Comparison of ENCODE assay signal across 20 cellular contexts in genomic region chr20:32036716-32037355, GRCh38. TPM values are rescaled to one million over a fixed set of nuclear protein-coding genes. Genes with fewer than 3 reads are reported as not detected.
DNase-seq lines count a peak whose midpoint lies in the region; TF ChIP-seq lines count a peak whose summit lies in the region.
"Had no signal": no experiment of that assay in that cellular context is flagged by ENCODE, and none has a peak within 500 bp of the region (broad histone marks: within the 10 kb centered on the region; RNA-seq: fewer than 3 reads in every experiment).

No MANE protein-coding gene starts in this region.

- DNase-seq in AG10803 (ENCODE audit: low read depth): peak; percentile 60
- DNase-seq in GF-D8 (lab: John Stamatoyannopoulos, UW): peak; percentile 34
- DNase-seq in NOMO-1 treated with dmso at 0.1 percent for 144 hours (lab: John Stamatoyannopoulos, UW; ENCODE audit: unreplicated experiment): peak; percentile 11
- DNase-seq in choroid plexus epithelial cell (ENCODE audit: low read depth): peak; percentile 34
- DNase-seq in DMS 273 treated with DMSO at 0.1 percent for 48 hours (lab: John Stamatoyannopoulos, UW): no peak
- no peak for DNase-seq in RKO (ENCODE audit: low spot score)
- DNase-seq in posterior vena cava (ENCODE audit: low spot score): no peak
- DNase-seq in COR-L47 (lab: John Stamatoyannopoulos, UW): no peak
- DNase-seq: activated CD8-positive, alpha-beta T cell treated with anti-CD3 and anti-CD28 coated beads for 36 hours; activated gamma-delta T cell; brain microvascular endothelial cell; effector CD8-positive, alpha-beta T cell; gastrocnemius medialis; natural killer cell; NCI-H1105; retina; stimulated activated CD4-positive, alpha-beta T cell treated with anti-CD3 and anti-CD28 coated beads, Interleukin-2, amount 100 ng/mL, for 24 hours; T-helper 9 cell; tibial artery had no signal

- H3K4me3 ChIP-seq in AG10803 (ENCODE audit: low read length) (no peak overlapping the region), choroid plexus epithelial cell (ENCODE audit: low read depth, low read length) (no peak overlapping the region)
- H3K4me3 ChIP-seq: gastrocnemius medialis, lung, tibial artery had no signal

- TF ChIP-seq CTCF in AG10803 (conservative IDR thresholded peaks at IDR 0.05; ENCODE audit: low read length) (no peak), choroid plexus epithelial cell (conservative IDR thresholded peaks at IDR 0.05; ENCODE audit: low read depth, low read length) (no peak)

- intact Hi-C loops in posterior vena cava (cut with DNase I): no loop called here

RNA-seq across cellular contexts. Expression of gene HCK, which starts 15.2 kb away (rescaled TPM):
- total RNA-seq in posterior vena cava: 10 to 100 TPM; 12.7 to 26.9 TPM
- total RNA-seq: activated CD8-positive, alpha-beta T cell treated with anti-CD3 and anti-CD28 coated beads for 36 hours had no signal

RNA-seq across cellular contexts. Expression of gene CCM2L, which starts 26.6 kb away (rescaled TPM):
- total RNA-seq in posterior vena cava: 1 to 10 TPM; 6.8 to 9.7 TPM
- total RNA-seq: activated CD8-positive, alpha-beta T cell treated with anti-CD3 and anti-CD28 coated beads for 36 hours; natural killer cell had no signal

Comparison
In these comparisons a context has a peak if more than half of its experiments do, and no peak if none do; other contexts are left out.
1. DNase-seq: peak in AG10803 (single experiment), GF-D8 (single experiment), NOMO-1 treated with dmso at 0.1 percent for 144 hours (single experiment) and choroid plexus epithelial cell (single experiment); none in DMS 273 treated with DMSO at 0.1 percent for 48 hours (single experiment), RKO (single experiment), posterior vena cava (single experiment) and COR-L47 (single experiment).